8 cellular contexts compared by ENCODE assay signal in genomic region chr12:110582286-110583136, GRCh38. TPM values are rescaled to one million over a fixed set of nuclear protein-coding genes. Genes with fewer than 3 reads are reported as not detected.
DNase-seq lines count a peak whose midpoint lies in the region; ATAC-seq and TF ChIP-seq lines count a peak whose summit lies in the region.

No MANE protein-coding gene starts in this region.

- H3K9ac ChIP-seq in HUES6 (ENCODE audit: low read length): peak overlapping the region; percentile 86

- peaks cover 31% of the 10 kb centered on the region for H3K4me1 ChIP-seq in HUES6 (ENCODE audit: control insufficient read depth, insufficient read depth, low read length)

- TF ChIP-seq CTCF in WI38 (IDR thresholded peaks at IDR 0.05; ENCODE audit: low read depth, low read length) (no peak), kidney epithelial cell (IDR thresholded peaks at IDR 0.05; ENCODE audit: insufficient read depth, low read length, poor library complexity, severe bottlenecking) (no peak)

- ATAC-seq in GM21367 (IDR thresholded peaks at IDR 0.05; ENCODE audit: unreplicated experiment): peak; percentile 33

- DNase-seq in EL: peak; percentile 53
- DNase-seq in caudate nucleus (lab: John Stamatoyannopoulos, UW): peak in 54 of 61 donors; percentile 14 to 82 (median 58)
- no peak for DNase-seq in kidney epithelial cell (ENCODE audit: low read depth)
- DNase-seq in stimulated activated CD4-positive, alpha-beta T cell treated with anti-CD3 and anti-CD28 coated beads, Interleukin-15, amount 100 ng/mL, for 24 hours: peak; percentile 83
- DNase-seq in KG1 (lab: John Stamatoyannopoulos, UW): no peak

- H3K4me3 ChIP-seq in HUES6 (ENCODE audit: low read depth, low read length): peak overlapping the region; percentile 88
- peak overlapping the region; percentile 74 for H3K4me3 ChIP-seq in WI38 (ENCODE audit: low read depth, low read length)
- peak overlapping the region; percentile 67 for H3K4me3 ChIP-seq in kidney epithelial cell (ENCODE audit: low read depth, low read length)

- H3K27ac ChIP-seq in HUES6 (ENCODE audit: low read depth, low read length) (peak overlapping the region; percentile 1; the same call in 1 of the 2 replicates), caudate nucleus (ENCODE audit: low read depth, low read length) (peak overlapping the region; percentile 73)

- H3K27me3 ChIP-seq in HUES6 (ENCODE audit: control insufficient read depth, insufficient read depth, low read length) (no peaks in the 10 kb centered on the region), kidney epithelial cell (ENCODE audit: control insufficient read depth, insufficient read depth, low read length) (no peaks in the 10 kb centered on the region)

- H3K36me3 ChIP-seq in HUES6 (ENCODE audit: control insufficient read depth, insufficient read depth, low read length) (no peaks in the 10 kb centered on the region), kidney epithelial cell (ENCODE audit: control insufficient read depth, insufficient read depth, low read length) (no peaks in the 10 kb centered on the region)

- H3K9me3 ChIP-seq in HUES6 (ENCODE audit: control insufficient read depth, insufficient read depth, low read depth, low read length): no peaks in the 10 kb centered on the region

RNA-seq across cellular contexts. Expression of gene PPTC7, which starts 0.6 kb away (rescaled TPM):
- 9.8 and 11.5 TPM in 2 replicates for total RNA-seq in kidney epithelial cell

RNA-seq across cellular contexts. Expression of gene TCTN1, which starts 31.4 kb away (rescaled TPM):
- 16.5 and 27.7 TPM in 2 replicates for total RNA-seq in kidney epithelial cell

Comparison
In these comparisons a context has a peak if more than half of its experiments do, and no peak if none do; other contexts are left out.
1. DNase-seq: peak in EL (single experiment), caudate nucleus (54 of 61) and stimulated activated CD4-positive, alpha-beta T cell treated with anti-CD3 and anti-CD28 coated beads, Interleukin-15, amount 100 ng/mL, for 24 hours (single experiment); none in kidney epithelial cell (single experiment) and KG1 (single experiment).
2. Peak in every context shown above with its lines, with median percentiles within 50 percentile points of each other: H3K4me3 ChIP-seq.